ENCODE assay signal across 1 cellular context in the genomic region with DNA sequence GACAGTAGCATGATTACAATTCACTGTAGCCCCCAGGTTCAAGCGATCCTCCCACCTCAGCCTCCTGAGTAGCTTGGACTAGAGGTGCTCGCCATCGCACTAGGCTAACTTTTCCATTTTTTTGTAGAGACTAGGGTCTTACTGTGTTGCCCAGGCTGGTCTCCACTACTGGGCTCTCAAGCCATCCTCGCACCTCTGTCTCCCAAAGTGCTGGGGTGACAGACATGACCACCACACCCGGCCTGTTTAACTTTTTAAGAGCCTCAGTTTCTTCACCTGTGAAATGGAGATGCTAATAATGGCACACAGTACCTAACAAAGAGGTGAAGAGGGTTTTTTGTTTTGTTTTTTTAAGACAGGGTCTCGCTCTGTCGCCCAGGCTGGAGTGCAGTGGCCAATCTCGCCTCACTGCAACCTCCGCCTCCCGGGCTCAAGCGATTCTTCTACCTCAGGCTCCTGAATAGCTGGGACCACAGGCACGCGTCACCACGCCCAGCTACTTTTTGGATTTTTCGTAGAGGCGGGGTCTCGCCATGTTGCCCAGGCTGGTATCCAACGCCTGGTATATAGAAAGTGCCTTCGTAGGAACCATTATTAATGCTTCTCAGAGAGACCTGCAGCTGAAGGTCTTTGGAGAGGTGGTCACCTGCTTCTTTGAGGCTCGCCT.
TF ChIP-seq lines count a peak whose summit lies in the region.

No MANE protein-coding gene starts in this region.

TF ChIP-seq in HCT116, 20 proteins besides CTCF, POLR2A, EP300 and RAD21 (continued from another document):
- TF ChIP-seq, protein P1, sequence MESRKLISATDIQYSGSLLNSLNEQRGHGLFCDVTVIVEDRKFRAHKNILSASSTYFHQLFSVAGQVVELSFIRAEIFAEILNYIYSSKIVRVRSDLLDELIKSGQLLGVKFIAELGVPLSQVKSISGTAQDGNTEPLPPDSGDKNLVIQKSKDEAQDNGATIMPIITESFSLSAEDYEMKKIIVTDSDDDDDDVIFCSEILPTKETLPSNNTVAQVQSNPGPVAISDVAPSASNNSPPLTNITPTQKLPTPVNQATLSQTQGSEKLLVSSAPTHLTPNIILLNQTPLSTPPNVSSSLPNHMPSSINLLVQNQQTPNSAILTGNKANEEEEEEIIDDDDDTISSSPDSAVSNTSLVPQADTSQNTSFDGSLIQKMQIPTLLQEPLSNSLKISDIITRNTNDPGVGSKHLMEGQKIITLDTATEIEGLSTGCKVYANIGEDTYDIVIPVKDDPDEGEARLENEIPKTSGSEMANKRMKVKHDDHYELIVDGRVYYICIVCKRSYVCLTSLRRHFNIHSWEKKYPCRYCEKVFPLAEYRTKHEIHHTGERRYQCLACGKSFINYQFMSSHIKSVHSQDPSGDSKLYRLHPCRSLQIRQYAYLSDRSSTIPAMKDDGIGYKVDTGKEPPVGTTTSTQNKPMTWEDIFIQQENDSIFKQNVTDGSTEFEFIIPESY (IDR thresholded peaks at IDR 0.05; ENCODE audit: extremely low read depth, insufficient replicate concordance, low read length) = no peak
- TF ChIP-seq SIN3A (IDR thresholded peaks at IDR 0.05; ENCODE audit: low read depth) (no peak), ZNF274 (IDR thresholded peaks at IDR 0.05; ENCODE audit: low read depth, low read length) (no peak), CEBPB (IDR thresholded peaks at IDR 0.05; ENCODE audit: low read depth) (no peak), FOSL1 (IDR thresholded peaks at IDR 0.05; ENCODE audit: low read depth) (no peak), EZH2phosphoT487 (IDR thresholded peaks at IDR 0.05; ENCODE audit: borderline replicate concordance) (no peak), EZH2 (IDR thresholded peaks at IDR 0.05) (no peak), ELF1 (IDR thresholded peaks at IDR 0.05; ENCODE audit: borderline replicate concordance, low read depth) (no peak), YY1 (IDR thresholded peaks at IDR 0.05; ENCODE audit: extremely low read depth, insufficient replicate concordance, low read depth, low read length) (no peak)
